In genomic region chr2:96495983-96496382, GRCh38 we compare ENCODE assay signal across 20 cellular contexts. TPM values are rescaled to one million over a fixed set of nuclear protein-coding genes. Genes with fewer than 3 reads are reported as not detected.
"Had no signal": no experiment of that assay in that cellular context is flagged by ENCODE, and none has a peak within 500 bp of the region (broad histone marks: within the 10 kb centered on the region; RNA-seq: fewer than 3 reads in every experiment).

No MANE protein-coding gene starts in this region.

- H3K4me1 Mint-ChIP-seq: natural killer cell had no signal

- DNase-seq: activated CD4-positive, alpha-beta T cell treated with anti-CD3 and anti-CD28 coated beads for 48 hours; activated CD4-positive, CD25-positive, alpha-beta regulatory T cell; activated CD8-positive, alpha-beta memory T cell treated with anti-CD3 and anti-CD28 coated beads for 24 hours; activated CD8-positive, alpha-beta memory T cell treated with anti-CD3 and anti-CD28 coated beads, Interleukin-2, amount 50 U/mL, for 48 hours; activated gamma-delta T cell; activated naive CD8-positive, alpha-beta T cell treated with anti-CD3 and anti-CD28 coated beads, Interleukin-2, amount 10 ng/mL, durations not matched to agents 7 days and 5 days; activated T-cell treated with anti-CD3 and anti-CD28 coated beads, Interleukin-2, amount 50 U/mL, for 48 hours; brain microvascular endothelial cell; central memory CD4-positive, alpha-beta T cell; colonic mucosa; natural killer cell; ovary; right lobe of liver; small intestine; stimulated activated CD4-positive, alpha-beta T cell treated with anti-CD3 and anti-CD28 coated beads, Interleukin-15, amount 100 ng/mL, for 24 hours; stimulated activated CD4-positive, alpha-beta T cell treated with anti-CD3 and anti-CD28 coated beads, Interleukin-2, amount 100 ng/mL, for 48 hours; T1000; testis; upper lobe of left lung had no signal

- H3K4me3 ChIP-seq: colonic mucosa, ovary, right lobe of liver, testis, upper lobe of left lung had no signal

- H3K27me3 ChIP-seq: colonic mucosa, ovary, right lobe of liver, testis, upper lobe of left lung had no signal

- H3K27ac ChIP-seq: brain microvascular endothelial cell, colonic mucosa, ovary, right lobe of liver, testis had no signal

- H3K4me3 Mint-ChIP-seq: activated naive CD8-positive, alpha-beta T cell treated with anti-CD3 and anti-CD28 coated beads, Interleukin-2, amount 10 ng/mL, durations not matched to agents 7 days and 5 days; natural killer cell had no signal

- H3K9me3 ChIP-seq: colonic mucosa, ovary, right lobe of liver, testis had no signal

- H3K36me3 ChIP-seq: brain microvascular endothelial cell, colonic mucosa, ovary, right lobe of liver, upper lobe of left lung had no signal

- ATAC-seq: natural killer cell, right lobe of liver had no signal

- H3K4me1 ChIP-seq: colonic mucosa, right lobe of liver, testis had no signal

- H3K27ac Mint-ChIP-seq: activated naive CD8-positive, alpha-beta T cell treated with anti-CD3 and anti-CD28 coated beads, Interleukin-2, amount 10 ng/mL, durations not matched to agents 7 days and 5 days; natural killer cell had no signal

RNA-seq across cellular contexts. Expression of gene NEURL3, which starts 9.2 kb away (rescaled TPM):
- total RNA-seq: natural killer cell, ovary, pulmonary artery endothelial cell had no signal
